Comparison of ENCODE assay signal across 15 cellular contexts in genomic region chr7:49692516-49692915, GRCh38.
"Had no signal": no experiment of that assay in that cellular context is flagged by ENCODE, and none has a peak within 500 bp of the region (broad histone marks: within the 10 kb centered on the region; RNA-seq: fewer than 3 reads in every experiment).

No MANE protein-coding gene starts in this region.

- H3K27me3 Mint-ChIP-seq: activated CD4-positive, alpha-beta T cell treated with anti-CD3 and anti-CD28 coated beads, Interleukin-2, amount 10 ng/mL, durations not matched to agents 7 days and 5 days; activated T-helper 17 cell treated with anti-CD3 and anti-CD28 coated beads, Interleukin-2, amount 50 U/mL, for 72 hours had no signal

- H3K36me3 ChIP-seq: gastroesophageal sphincter, heart right ventricle, tibial nerve, vagina had no signal

- H3K9me3 Mint-ChIP-seq: activated CD4-positive, alpha-beta T cell treated with anti-CD3 and anti-CD28 coated beads, Interleukin-2, amount 10 ng/mL, durations not matched to agents 7 days and 5 days; activated naive CD4-positive, alpha-beta T cell treated with anti-CD3 and anti-CD28 coated beads for 36 hours; nephron had no signal

- H3K4me3 Mint-ChIP-seq: activated CD4-positive, alpha-beta T cell treated with anti-CD3 and anti-CD28 coated beads, Interleukin-2, amount 10 ng/mL, durations not matched to agents 7 days and 5 days; activated naive CD4-positive, alpha-beta T cell treated with anti-CD3 and anti-CD28 coated beads for 36 hours; activated T-helper 17 cell treated with anti-CD3 and anti-CD28 coated beads, Interleukin-2, amount 50 U/mL, for 72 hours; nephron had no signal

- H3K27ac Mint-ChIP-seq: activated CD4-positive, alpha-beta T cell treated with anti-CD3 and anti-CD28 coated beads, Interleukin-2, amount 10 ng/mL, durations not matched to agents 7 days and 5 days; activated naive CD4-positive, alpha-beta T cell treated with anti-CD3 and anti-CD28 coated beads for 36 hours; activated T-helper 17 cell treated with anti-CD3 and anti-CD28 coated beads, Interleukin-2, amount 50 U/mL, for 72 hours; nephron had no signal

- H3K4me3 ChIP-seq: gastroesophageal sphincter, heart right ventricle, tibial nerve, vagina had no signal

- H3K27me3 ChIP-seq: gastroesophageal sphincter, heart right ventricle, tibial nerve, vagina had no signal

- H3K4me1 ChIP-seq: gastroesophageal sphincter, heart right ventricle, tibial nerve, vagina had no signal

- ATAC-seq: activated T-helper 17 cell treated with anti-CD3 and anti-CD28 coated beads, Interleukin-2, amount 50 U/mL, for 72 hours; gastroesophageal sphincter; heart right ventricle had no signal

- H3K27ac ChIP-seq: gastroesophageal sphincter, heart right ventricle, tibial nerve, vagina had no signal

- H3K4me1 Mint-ChIP-seq: activated T-helper 17 cell treated with anti-CD3 and anti-CD28 coated beads, Interleukin-2, amount 50 U/mL, for 72 hours; nephron had no signal

- H3K9me3 ChIP-seq: gastroesophageal sphincter, heart right ventricle, tibial nerve, vagina had no signal

- DNase-seq: activated CD4-positive, alpha-beta T cell treated with anti-CD3 and anti-CD28 coated beads, Interleukin-2, amount 10 ng/mL, durations not matched to agents 7 days and 5 days; activated CD4-positive, CD25-positive, alpha-beta regulatory T cell; activated naive CD4-positive, alpha-beta T cell treated with anti-CD3 and anti-CD28 coated beads for 36 hours; caudate nucleus; heart right ventricle; nucleus accumbens; posterior cingulate gyrus; stimulated activated CD4-positive, alpha-beta T cell treated with anti-CD3 and anti-CD28 coated beads, Interleukin-2, amount 100 ng/mL, for 48 hours; stimulated activated naive CD4-positive, alpha-beta T cell; substantia nigra had no signal
